In the genomic region with DNA sequence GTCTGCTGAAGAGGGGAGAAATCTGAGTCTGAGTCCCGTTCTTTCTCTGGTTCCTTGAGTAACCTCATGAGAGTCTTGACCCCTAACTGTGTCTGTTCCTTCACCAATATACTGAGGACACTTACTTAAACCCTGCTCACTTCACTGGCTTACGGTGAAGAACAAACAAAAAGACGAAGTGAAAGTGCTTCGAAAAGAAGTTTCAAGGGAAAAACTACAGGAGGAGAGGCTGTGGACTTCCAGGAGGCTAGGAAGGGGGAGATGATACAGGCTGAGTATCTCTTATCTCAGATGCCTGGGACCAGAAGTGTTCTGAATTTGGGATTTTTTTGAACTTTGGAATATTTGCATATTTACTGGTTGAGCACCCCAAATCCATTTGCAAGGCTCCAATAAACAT, we compare ENCODE assay signal across 22 cellular contexts. TPM values are rescaled to one million over a fixed set of nuclear protein-coding genes. Genes with fewer than 3 reads are reported as not detected.
DNase-seq lines count a peak whose midpoint lies in the region; ATAC-seq and TF ChIP-seq lines count a peak whose summit lies in the region.
"Had no signal": no experiment of that assay in that cellular context is flagged by ENCODE, and none has a peak within 500 bp of the region (broad histone marks: within the 10 kb centered on the region; RNA-seq: fewer than 3 reads in every experiment).

No MANE protein-coding gene starts in this region.

- H3K23ac ChIP-seq in IMR-90 (ENCODE audit: low read depth, low read length) (no peak overlapping the region), mesenchymal stem cell (ENCODE audit: low read length in 2 of 2) (no peak overlapping the region)

- in situ Hi-C loops in IMR-90 (cut with MboI; ENCODE audit: low sequenced_read_pairs): loop anchor here (5.0 kb wide), 1 partner anchor 34 kb away; the partner anchor contains the start of gene KCNN4

- no peaks in the 10 kb centered on the region for H3K9me3 ChIP-seq in IMR-90 (ENCODE audit: control insufficient read depth, insufficient read depth, low read length)
- H3K9me3 ChIP-seq in mesenchymal stem cell (ENCODE audit: control insufficient read depth, low read length): no peaks in the 10 kb centered on the region
- H3K9me3 ChIP-seq: heart right ventricle, left lung, mucosa of descending colon, tibial nerve had no signal

- H3K36me3 Mint-ChIP-seq in T-helper 1 cell treated with Interleukin-12 subunit alpha and Interleukin-12 subunit beta and Interleukin-4 antibody, amounts not matched to agents 30 μg/mL and 1 μg/mL, for 36 hours (ENCODE audit: low read depth): peaks cover 59% of the 10 kb centered on the region
- H3K36me3 Mint-ChIP-seq in activated CD8-positive, alpha-beta T cell treated with anti-CD3 and anti-CD28 coated beads for 36 hours (ENCODE audit: low read depth): peaks cover 58% of the 10 kb centered on the region
- H3K36me3 Mint-ChIP-seq in glutamatergic neuron (ENCODE audit: unreplicated experiment): peaks cover 8% of the 10 kb centered on the region

- peaks cover 42% of the 10 kb centered on the region for H3K36me3 ChIP-seq in IMR-90 (ENCODE audit: control insufficient read depth, insufficient read depth, low read length)
- peaks cover 48 to 76% of the 10 kb centered on the region in 2 experiments for H3K36me3 ChIP-seq in mesenchymal stem cell (ENCODE audit: control insufficient read depth in 1 of 2, insufficient read depth in 2 of 2, low read depth in 1 of 2, low read length in 2 of 2)

- POLR2A ChIA-PET in IMR-90 (lab: Charles Lee; ENCODE audit: unreplicated experiment): no interaction called here
- POLR2A ChIA-PET in activated CD8-positive, alpha-beta T cell treated with anti-CD3 and anti-CD28 coated beads for 36 hours (lab: Charles Lee): no interaction called here

- H3K4ac ChIP-seq in IMR-90 (ENCODE audit: low read depth, low read length) (no peak overlapping the region), mesenchymal stem cell (ENCODE audit: low read depth in 1 of 2, low read length in 2 of 2) (no peak overlapping the region)

- no peak overlapping the region for H2BK20ac ChIP-seq in IMR-90 (ENCODE audit: low read depth, low read length)

- no peak overlapping the region for H2AK5ac ChIP-seq in IMR-90 (ENCODE audit: low read depth, low read length)
- peak overlapping the region; percentile 98 for H2AK5ac ChIP-seq in mesenchymal stem cell (ENCODE audit: low read length, severe bottlenecking)

- no peak overlapping the region for H3K4me3 Mint-ChIP-seq in T-helper 1 cell treated with Interleukin-12 subunit alpha and Interleukin-12 subunit beta and Interleukin-4 antibody, amounts not matched to agents 30 μg/mL and 1 μg/mL, for 36 hours
- no peak overlapping the region for H3K4me3 Mint-ChIP-seq in activated CD8-positive, alpha-beta T cell treated with anti-CD3 and anti-CD28 coated beads for 36 hours
- H3K4me3 Mint-ChIP-seq in glutamatergic neuron (ENCODE audit: unreplicated experiment): no peak overlapping the region

- no peak overlapping the region for H3K9ac ChIP-seq in IMR-90 (ENCODE audit: low read depth, low read length)
- H3K9ac ChIP-seq in mesenchymal stem cell (ENCODE audit: low read length): no peak overlapping the region

- H2BK15ac ChIP-seq in IMR-90 (ENCODE audit: low read depth, low read length): no peak overlapping the region
- H2BK15ac ChIP-seq in mesenchymal stem cell (ENCODE audit: low read depth, poor library complexity, severe bottlenecking): no peak overlapping the region

- no peaks in the 10 kb centered on the region for H3K27me3 Mint-ChIP-seq in T-helper 1 cell treated with Interleukin-12 subunit alpha and Interleukin-12 subunit beta and Interleukin-4 antibody, amounts not matched to agents 30 μg/mL and 1 μg/mL, for 36 hours (ENCODE audit: low read depth)
- no peaks in the 10 kb centered on the region for H3K27me3 Mint-ChIP-seq in activated CD8-positive, alpha-beta T cell treated with anti-CD3 and anti-CD28 coated beads for 36 hours
- peaks cover 10% of the 10 kb centered on the region for H3K27me3 Mint-ChIP-seq in glutamatergic neuron (ENCODE audit: unreplicated experiment)

- peaks cover 22% of the 10 kb centered on the region; the same call in 1 of the 2 replicates for H4K20me1 ChIP-seq in IMR-90 (ENCODE audit: insufficient read depth, low read length)

- H3K14ac ChIP-seq in IMR-90 (replicated peaks; ENCODE audit: low read depth, low read length) (no peak overlapping the region), mesenchymal stem cell (ENCODE audit: low read length in 2 of 2) (no peak overlapping the region)

- peaks cover 9% of the 10 kb centered on the region for H3K4me1 ChIP-seq in IMR-90 (ENCODE audit: control insufficient read depth, insufficient read depth, low read length)
- H3K4me1 ChIP-seq in mesenchymal stem cell (ENCODE audit: control insufficient read depth, insufficient read depth, low read depth, low read length): peaks cover 30% of the 10 kb centered on the region

- H3K9me1 ChIP-seq in IMR-90 (ENCODE audit: insufficient read depth, low read length): peaks cover 8% of the 10 kb centered on the region; the same call in 1 of the 2 replicates

- peak overlapping the region; percentile 39 for H2AK9ac ChIP-seq in IMR-90 (replicated peaks; ENCODE audit: low read depth, low read length, poor library complexity)

- H4K91ac ChIP-seq in IMR-90 (ENCODE audit: insufficient read depth, low read depth, low read length) (no peak overlapping the region), mesenchymal stem cell (ENCODE audit: low read length) (no peak overlapping the region)

- TF ChIP-seq CTCF in IMR-90 (conservative IDR thresholded peaks at IDR 0.05; ENCODE audit: low read depth, low read length) (no peak), glutamatergic neuron (IDR thresholded peaks at IDR 0.05; ENCODE audit: partially characterized antibody, unreplicated experiment) (no peak)
- no peak for TF ChIP-seq CTCF in activated CD8-positive, alpha-beta T cell treated with anti-CD3 and anti-CD28 coated beads for 36 hours (IDR thresholded peaks at IDR 0.05)

- H3K56ac ChIP-seq in IMR-90 (ENCODE audit: extremely low read depth, insufficient read depth, low read length): no peak overlapping the region

- H2AFZ ChIP-seq in IMR-90 (replicated peaks; ENCODE audit: low read length, poor library complexity) (no peak overlapping the region), mesenchymal stem cell (ENCODE audit: low read depth, low read length) (no peak overlapping the region)

- intact Hi-C loops in IMR-90 (cut with micrococcal nuclease): no loop called here
- intact Hi-C loops in activated CD8-positive, alpha-beta T cell treated with anti-CD3 and anti-CD28 coated beads for 36 hours (cut with micrococcal nuclease): no loop called here

- no peak overlapping the region for H2BK120ac ChIP-seq in IMR-90 (ENCODE audit: low read depth, low read length)
- no peak overlapping the region for H2BK120ac ChIP-seq in mesenchymal stem cell (ENCODE audit: low read depth, low read length)

- peaks cover 40% of the 10 kb centered on the region for H3K4me1 Mint-ChIP-seq in T-helper 1 cell treated with Interleukin-12 subunit alpha and Interleukin-12 subunit beta and Interleukin-4 antibody, amounts not matched to agents 30 μg/mL and 1 μg/mL, for 36 hours (ENCODE audit: low read depth)
- peaks cover 33% of the 10 kb centered on the region for H3K4me1 Mint-ChIP-seq in activated CD8-positive, alpha-beta T cell treated with anti-CD3 and anti-CD28 coated beads for 36 hours (ENCODE audit: low read depth)
- no peaks in the 10 kb centered on the region for H3K4me1 Mint-ChIP-seq in glutamatergic neuron (ENCODE audit: low read depth, unreplicated experiment)

- H3K27ac ChIP-seq in IMR-90 (ENCODE audit: insufficient read depth, low read length) (no peak overlapping the region), mesenchymal stem cell (ENCODE audit: low read length, poor library complexity, severe bottlenecking) (peak overlapping the region; percentile 94)
- H3K27ac ChIP-seq: 22Rv1, heart right ventricle, left lung, tibial nerve had no signal

- H4K5ac ChIP-seq in IMR-90 (ENCODE audit: low read depth, low read length): no peak overlapping the region

- no peak for DNase-seq in T-helper 1 cell
- DNase-seq in IMR-90: no peak
- no peak for DNase-seq in activated CD8-positive, alpha-beta T cell treated with anti-CD3 and anti-CD28 coated beads for 36 hours
- no peak for DNase-seq in mesenchymal stem cell
- no peak for DNase-seq in glutamatergic neuron
- no peak for DNase-seq in NCI-H2029 treated with DMSO at 0.1 percent for 48 hours (lab: John Stamatoyannopoulos, UW)
- DNase-seq: GF-D8; HCEC 1CT; heart right ventricle; left lung; mucosa of descending colon; NCI-H1436; NCI-H2171; NCI-H526 treated with DMSO at 0.1 percent for 48 hours; retina; stimulated activated CD4-positive, alpha-beta T cell treated with anti-CD3 and anti-CD28 coated beads, Interleukin-12 subunit alpha, Interleukin-12 subunit beta, amount 100 ng/mL, for 4 hours; T-helper 2 cell had no signal

- H4K8ac ChIP-seq in IMR-90 (ENCODE audit: low read depth in 2 of 2, low read length in 2 of 2): no peak overlapping the region
- H4K8ac ChIP-seq in mesenchymal stem cell (ENCODE audit: low read length): no peak overlapping the region

- H2BK12ac ChIP-seq in mesenchymal stem cell (ENCODE audit: low read length in 2 of 2): no peak overlapping the region

- ATAC-seq in IMR-90 (ENCODE audit: low read depth): no peak
- no peak for ATAC-seq in activated CD8-positive, alpha-beta T cell treated with anti-CD3 and anti-CD28 coated beads for 36 hours
- ATAC-seq in HG02981 (IDR thresholded peaks at IDR 0.05; ENCODE audit: unreplicated experiment): no peak
- ATAC-seq: heart right ventricle, left lung, mucosa of descending colon had no signal

- no peak for TF ChIP-seq POLR2A in IMR-90 (IDR thresholded peaks at IDR 0.05; ENCODE audit: low read depth, low read length)

- WGBS in IMR-90 (ENCODE audit: extremely low coverage in 2 of 2, insufficient read length in 1 of 2), 2 experiments: no CpG with 5 or more reads among the region's 4 CpGs
- WGBS in mesenchymal stem cell: 93% methylated on average over 4 of the region's 4 CpGs

- TF ChIP-seq RAD21 in IMR-90 (IDR thresholded peaks at IDR 0.05; ENCODE audit: low read length): no peak

- no TSS peak for BruUV-seq in IMR-90 (replicated peaks; lab: Mats Ljungman, UMichigan)

- H3K79me1 ChIP-seq in IMR-90 (ENCODE audit: low read depth in 1 of 2, low read length in 2 of 2) (peaks cover 7 to 62% of the 10 kb centered on the region in 2 experiments), mesenchymal stem cell (replicated peaks; ENCODE audit: low read length, poor library complexity, severe bottlenecking) (peaks cover 38% of the 10 kb centered on the region)

- H3K18ac ChIP-seq in IMR-90 (ENCODE audit: low read depth, low read length): no peak overlapping the region
- no peak overlapping the region for H3K18ac ChIP-seq in mesenchymal stem cell (ENCODE audit: low read depth in 1 of 2, low read length in 2 of 2)

- no peak overlapping the region for H3K4me3 ChIP-seq in IMR-90 (ENCODE audit: insufficient read depth, low read depth, low read length)
- no peak overlapping the region for H3K4me3 ChIP-seq in mesenchymal stem cell (ENCODE audit: insufficient read depth in 1 of 2, low read depth in 1 of 2, low read length in 2 of 2)
- H3K4me3 ChIP-seq: heart right ventricle, left lung, mucosa of descending colon, tibial nerve had no signal

- no peaks in the 10 kb centered on the region for H3K9me3 Mint-ChIP-seq in T-helper 1 cell treated with Interleukin-12 subunit alpha and Interleukin-12 subunit beta and Interleukin-4 antibody, amounts not matched to agents 30 μg/mL and 1 μg/mL, for 36 hours
- no peaks in the 10 kb centered on the region for H3K9me3 Mint-ChIP-seq in activated CD8-positive, alpha-beta T cell treated with anti-CD3 and anti-CD28 coated beads for 36 hours
- H3K9me3 Mint-ChIP-seq in glutamatergic neuron (ENCODE audit: unreplicated experiment): peaks cover 3% of the 10 kb centered on the region

- CTCF ChIA-PET in IMR-90 (lab: Yijun Ruan, JAX): no interaction called here
- CTCF ChIA-PET in activated CD8-positive, alpha-beta T cell treated with anti-CD3 and anti-CD28 coated beads for 36 hours (lab: Charles Lee): interaction anchor here (1.0 kb wide), 1 partner anchor 61 kb away, joined by 3 read pairs; no protein-coding TSS in a partner anchor

- peak overlapping the region; percentile 42 for H3K27ac Mint-ChIP-seq in T-helper 1 cell treated with Interleukin-12 subunit alpha and Interleukin-12 subunit beta and Interleukin-4 antibody, amounts not matched to agents 30 μg/mL and 1 μg/mL, for 36 hours
- peak overlapping the region; percentile 72 for H3K27ac Mint-ChIP-seq in activated CD8-positive, alpha-beta T cell treated with anti-CD3 and anti-CD28 coated beads for 36 hours
- H3K27ac Mint-ChIP-seq in glutamatergic neuron (ENCODE audit: unreplicated experiment): no peak overlapping the region

- H3K4me2 ChIP-seq in IMR-90 (ENCODE audit: low read depth, low read length) (no peak overlapping the region), mesenchymal stem cell (ENCODE audit: low read length, poor library complexity, severe bottlenecking) (no peak overlapping the region)

- H3K27me3 ChIP-seq in IMR-90 (ENCODE audit: control insufficient read depth, insufficient read depth, low read length): no peaks in the 10 kb centered on the region
- no peaks in the 10 kb centered on the region for H3K27me3 ChIP-seq in mesenchymal stem cell (ENCODE audit: control insufficient read depth in 1 of 2, insufficient read depth in 1 of 2, low read length in 2 of 2)
- H3K27me3 ChIP-seq: heart right ventricle, left lung, tibial nerve had no signal

- no peak overlapping the region for H2BK5ac ChIP-seq in IMR-90 (ENCODE audit: low read depth, low read length, poor library complexity, severe bottlenecking)
- H2BK5ac ChIP-seq in mesenchymal stem cell (ENCODE audit: low read depth, low read length, poor library complexity, severe bottlenecking): peak overlapping the region; percentile 77

- dilution Hi-C loops in IMR-90 (cut with HindIII; ENCODE audit: low sequenced_read_pairs, unreplicated experiment): no loop called here

RNA-seq across cellular contexts. Expression of gene SMG9, which starts 6.1 kb away (rescaled TPM):
- total RNA-seq in IMR-90 (2012; rRNA removed) (4.8 and 5.8 TPM in 2 replicates), glutamatergic neuron (ENCODE audit: unreplicated experiment) (34.1 TPM)
- 21.4 and 24.3 TPM in 2 replicates for polyA plus RNA-seq in IMR-90 (2012; rRNA removed)
- polyA plus RNA-seq in IMR-90 (2012; cell fraction: cytosol; rRNA removed): 8.3 and 9.1 TPM in 2 replicates
- polyA plus RNA-seq in IMR-90 (2012; cell fraction: nucleus; rRNA removed; ENCODE audit: low replicate concordance): 60.7 and 76.3 TPM in 2 replicates
- 10 to 100 TPM; 48.9 to 53.1 TPM for total RNA-seq in activated CD8-positive, alpha-beta T cell treated with anti-CD3 and anti-CD28 coated beads for 36 hours
- 20.5 TPM for polyA plus RNA-seq in mesenchymal stem cell (2013, experiment 1 of 2)
- 19.8 TPM for polyA plus RNA-seq in mesenchymal stem cell (2013, experiment 2 of 2)

RNA-seq across cellular contexts. Expression of gene KCNN4, which starts 32.1 kb away (rescaled TPM):
- total RNA-seq in IMR-90 (2012; rRNA removed) (0.54 and 0.83 TPM in 2 replicates), glutamatergic neuron (ENCODE audit: unreplicated experiment) (0.44 TPM)
- 0.99 and 1.2 TPM in 2 replicates for polyA plus RNA-seq in IMR-90 (2012; rRNA removed)
- polyA plus RNA-seq in IMR-90 (2012; cell fraction: cytosol; rRNA removed): 0.80 and 0.93 TPM in 2 replicates
- 1.3 and 4.5 TPM in 2 replicates for polyA plus RNA-seq in IMR-90 (2012; cell fraction: nucleus; rRNA removed; ENCODE audit: low replicate concordance)
- 10 to 100 TPM; 49.5 to 49.6 TPM for total RNA-seq in activated CD8-positive, alpha-beta T cell treated with anti-CD3 and anti-CD28 coated beads for 36 hours
- polyA plus RNA-seq in mesenchymal stem cell (2013, experiment 1 of 2): 0.04 TPM
- 0.08 TPM for polyA plus RNA-seq in mesenchymal stem cell (2013, experiment 2 of 2)

RNA-seq across cellular contexts. Expression of gene IRGC, which starts 32.8 kb away (rescaled TPM):
- total RNA-seq in IMR-90 (2012; rRNA removed) (not detected in 2 replicates), glutamatergic neuron (ENCODE audit: unreplicated experiment) (not detected)
- polyA plus RNA-seq in IMR-90 (2012; rRNA removed): not detected in 2 replicates
- polyA plus RNA-seq in IMR-90 (2012; cell fraction: cytosol; rRNA removed): not detected in 2 replicates
- not detected in 2 replicates for polyA plus RNA-seq in IMR-90 (2012; cell fraction: nucleus; rRNA removed; ENCODE audit: low replicate concordance)
- total RNA-seq in activated CD8-positive, alpha-beta T cell treated with anti-CD3 and anti-CD28 coated beads for 36 hours: not detected
- polyA plus RNA-seq in mesenchymal stem cell (2013, experiment 1 of 2): not detected
- not detected for polyA plus RNA-seq in mesenchymal stem cell (2013, experiment 2 of 2)
- total RNA-seq: heart right ventricle, left lung, M059J, mucosa of descending colon, tibial nerve had no signal
- polyA plus RNA-seq: heart right ventricle had no signal

RNA-seq across cellular contexts. Expression of gene LYPD5, which starts 53.6 kb away (rescaled TPM):
- under 0.01 and 0.36 TPM in 2 replicates for total RNA-seq in IMR-90 (2012; rRNA removed)
- 0.27 and 0.31 TPM in 2 replicates for polyA plus RNA-seq in IMR-90 (2012; rRNA removed)
- polyA plus RNA-seq in IMR-90 (2012; cell fraction: cytosol; rRNA removed): 0.15 and 0.93 TPM in 2 replicates
- polyA plus RNA-seq in IMR-90 (2012; cell fraction: nucleus; rRNA removed; ENCODE audit: low replicate concordance): 0.36 and 0.54 TPM in 2 replicates
- total RNA-seq in activated CD8-positive, alpha-beta T cell treated with anti-CD3 and anti-CD28 coated beads for 36 hours: under 1 TPM; 0.51 to 0.61 TPM
- 0.12 TPM for polyA plus RNA-seq in mesenchymal stem cell (2013, experiment 1 of 2)
- polyA plus RNA-seq in mesenchymal stem cell (2013, experiment 2 of 2): 0.07 TPM
- not detected for total RNA-seq in glutamatergic neuron (ENCODE audit: unreplicated experiment)

Comparison
In these comparisons a context has a peak if more than half of its experiments do, and no peak if none do; other contexts are left out.
1. RNA of gene KCNN4, which starts 32.1 kb away (total RNA-seq): 49.5 to 49.6 TPM in activated CD8-positive, alpha-beta T cell treated with anti-CD3 and anti-CD28 coated beads for 36 hours; 0.54 to 0.83 TPM in IMR-90 and 0.44 TPM in glutamatergic neuron (single experiment); every median in the first group is over 10 times any median in the second.